1 cellular context compared by ENCODE assay signal in the genomic region with DNA sequence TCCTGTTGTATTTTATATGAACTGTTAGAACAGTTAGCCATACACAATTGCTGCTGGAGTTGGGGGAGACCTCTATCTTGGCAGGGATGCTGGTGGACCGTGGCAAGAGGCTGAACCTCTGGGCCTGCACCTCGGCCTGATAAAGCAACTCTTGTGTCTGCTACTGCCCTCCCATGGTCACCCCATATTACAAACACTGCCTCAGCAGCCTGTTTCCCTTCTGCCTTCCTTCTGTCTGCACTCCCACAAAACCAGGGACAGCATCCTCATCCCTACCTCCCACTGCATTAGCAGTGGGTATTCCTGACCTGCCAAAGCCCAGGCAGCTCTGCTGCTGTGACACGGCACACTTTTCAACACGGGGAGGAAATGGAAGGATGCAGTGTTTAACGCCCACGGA.
TF ChIP-seq lines count a peak whose summit lies in the region.

No MANE protein-coding gene starts in this region.

TF ChIP-seq in H1, 55 proteins besides CTCF, POLR2A, EP300 and RAD21 (continued from another document):
- TF ChIP-seq NRF1 (IDR thresholded peaks at IDR 0.05; ENCODE audit: low read depth, low read length) (no peak), CBX5 (IDR thresholded peaks at IDR 0.05; ENCODE audit: low read depth, low read length) (no peak), SIN3A (conservative IDR thresholded peaks at IDR 0.05 in 1 of 2, IDR thresholded peaks at IDR 0.05 in 1 of 2; ENCODE audit: low read depth in 1 of 2, low read length in 2 of 2) (no peak), SIX5 (IDR thresholded peaks at IDR 0.05; ENCODE audit: low read depth, low read length) (no peak), RXRA (IDR thresholded peaks at IDR 0.05; ENCODE audit: insufficient read depth, low read depth, low read length) (no peak), GABPA (IDR thresholded peaks at IDR 0.05; ENCODE audit: borderline replicate concordance, insufficient read depth, low read length) (no peak), YY1 (IDR thresholded peaks at IDR 0.05; ENCODE audit: low read depth, low read length) (no peak), BCL11A (IDR thresholded peaks at IDR 0.05; ENCODE audit: low read depth in 2 of 2, low read length in 2 of 2) (no peak), POU5F1 (IDR thresholded peaks at IDR 0.05; ENCODE audit: low read depth, low read length) (no peak), BACH1 (IDR thresholded peaks at IDR 0.05; ENCODE audit: low read length) (no peak), CHD2 (IDR thresholded peaks at IDR 0.05; ENCODE audit: low read length) (no peak), PHF8 (conservative IDR thresholded peaks at IDR 0.05; ENCODE audit: low read depth, low read length) (no peak), MAFK (IDR thresholded peaks at IDR 0.05; ENCODE audit: low read depth, low read length) (no peak)
- TF ChIP-seq, protein P1, sequence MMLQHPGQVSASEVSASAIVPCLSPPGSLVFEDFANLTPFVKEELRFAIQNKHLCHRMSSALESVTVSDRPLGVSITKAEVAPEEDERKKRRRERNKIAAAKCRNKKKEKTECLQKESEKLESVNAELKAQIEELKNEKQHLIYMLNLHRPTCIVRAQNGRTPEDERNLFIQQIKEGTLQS (IDR thresholded peaks at IDR 0.05; ENCODE audit: insufficient read depth, low read depth, low read length), result no peak
- TF ChIP-seq, protein P2, sequence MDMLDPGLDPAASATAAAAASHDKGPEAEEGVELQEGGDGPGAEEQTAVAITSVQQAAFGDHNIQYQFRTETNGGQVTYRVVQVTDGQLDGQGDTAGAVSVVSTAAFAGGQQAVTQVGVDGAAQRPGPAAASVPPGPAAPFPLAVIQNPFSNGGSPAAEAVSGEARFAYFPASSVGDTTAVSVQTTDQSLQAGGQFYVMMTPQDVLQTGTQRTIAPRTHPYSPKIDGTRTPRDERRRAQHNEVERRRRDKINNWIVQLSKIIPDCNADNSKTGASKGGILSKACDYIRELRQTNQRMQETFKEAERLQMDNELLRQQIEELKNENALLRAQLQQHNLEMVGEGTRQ (IDR thresholded peaks at IDR 0.05; ENCODE audit: low read length), result no peak
- TF ChIP-seq, protein P3, sequence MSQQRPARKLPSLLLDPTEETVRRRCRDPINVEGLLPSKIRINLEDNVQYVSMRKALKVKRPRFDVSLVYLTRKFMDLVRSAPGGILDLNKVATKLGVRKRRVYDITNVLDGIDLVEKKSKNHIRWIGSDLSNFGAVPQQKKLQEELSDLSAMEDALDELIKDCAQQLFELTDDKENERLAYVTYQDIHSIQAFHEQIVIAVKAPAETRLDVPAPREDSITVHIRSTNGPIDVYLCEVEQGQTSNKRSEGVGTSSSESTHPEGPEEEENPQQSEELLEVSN (IDR thresholded peaks at IDR 0.05), result no peak
- TF ChIP-seq, protein P4, sequence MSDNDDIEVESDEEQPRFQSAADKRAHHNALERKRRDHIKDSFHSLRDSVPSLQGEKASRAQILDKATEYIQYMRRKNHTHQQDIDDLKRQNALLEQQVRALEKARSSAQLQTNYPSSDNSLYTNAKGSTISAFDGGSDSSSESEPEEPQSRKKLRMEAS (IDR thresholded peaks at IDR 0.05), result no peak
